Comparison of ENCODE assay signal across 34 cellular contexts in genomic region chr22:30774566-30774965, GRCh38.
"Had no signal": no experiment of that assay in that cellular context is flagged by ENCODE, and none has a peak within 500 bp of the region (broad histone marks: within the 10 kb centered on the region; RNA-seq: fewer than 3 reads in every experiment).

No MANE protein-coding gene starts in this region.

- H3K4me3 ChIP-seq: MG63 had no signal

- H3K9me3 ChIP-seq: MG63 had no signal

- H3K27ac ChIP-seq: KMS-11 had no signal

- H3K36me3 ChIP-seq: MG63 had no signal

- H3K4me2 ChIP-seq: KMS-11 had no signal

- H3K9ac ChIP-seq: KMS-11 had no signal

- DNase-seq: Karpas-422, Kasumi-1, KG1, MG63, MM.1S, MV-4-11, NCI-H1048, NCI-H1092, NCI-H1092 treated with DMSO at 0.1 percent for 48 hours, NCI-H1105, NCI-H1105 treated with DMSO at 0.1 percent for 48 hours, NCI-H1417, NCI-H1417 treated with DMSO at 0.1 percent for 48 hours, NCI-H1436, NCI-H1436 treated with DMSO at 0.1 percent for 48 hours, NCI-H146, NCI-H1694, NCI-H1694 treated with DMSO at 0.1 percent for 48 hours, NCI-H187, NCI-H187 treated with DMSO at 0.1 percent for 48 hours, NCI-H1930, NCI-H2029, NCI-H2029 treated with DMSO at 0.1 percent for 48 hours, NCI-H2081, NCI-H2081 treated with DMSO at 0.1 percent for 48 hours, NCI-H2107, NCI-H2171, NCI-H2171 treated with DMSO at 0.1 percent for 48 hours, NCI-H2227 treated with DMSO at 0.1 percent for 48 hours, NCI-H226, NCI-H345, NCI-H446 treated with DMSO at 0.1 percent for 48 hours, NCI-H510A had no signal

- H3K27me3 ChIP-seq: MG63 had no signal
